ENCODE assay signal across 1 cellular context in genomic region chr6:26464416-26465131, GRCh38.
TF ChIP-seq lines count a peak whose summit lies in the region.

No MANE protein-coding gene starts in this region.

TF ChIP-seq in K562, 482 proteins besides CTCF, POLR2A, EP300 and RAD21 (continues in another document):
- TF ChIP-seq GABPB1 (CRISPR knock-in tag; IDR thresholded peaks at IDR 0.05) (no peak), E2F8 (IDR thresholded peaks at IDR 0.05; ENCODE audit: low read depth, partially characterized antibody) (no peak), MIER1 (IDR thresholded peaks at IDR 0.05; ENCODE audit: low read depth) (peak; percentile 94), PCBP1 (IDR thresholded peaks at IDR 0.05; ENCODE audit: low read depth, low read length, poor library complexity, severe bottlenecking) (no peak), PTBP1 (IDR thresholded peaks at IDR 0.05; ENCODE audit: low read depth, low read length) (peak; percentile 96), CREB1 (IDR thresholded peaks at IDR 0.05) (no peak), CREB1 (CRISPR knock-in tag; IDR thresholded peaks at IDR 0.05) (no peak), MAFF (IDR thresholded peaks at IDR 0.05; ENCODE audit: low read length) (no peak), SIX5 (IDR thresholded peaks at IDR 0.05; ENCODE audit: borderline replicate concordance in 1 of 2, insufficient read depth in 1 of 2, low read depth in 1 of 2, low read length in 2 of 2) (no peak), HOXB6 (CRISPR knock-in tag; IDR thresholded peaks at IDR 0.05; ENCODE audit: borderline replicate concordance) (no peak), NFE2L1 (tag; IDR thresholded peaks at IDR 0.05; ENCODE audit: borderline replicate concordance, low read depth) (no peak), CBX2 (IDR thresholded peaks at IDR 0.05; ENCODE audit: insufficient read depth, low read length, poor library complexity, severe bottlenecking) (no peak), ZNF707 (CRISPR knock-in tag; conservative IDR thresholded peaks at IDR 0.05) (no peak), BACH1 (tag; IDR thresholded peaks at IDR 0.05) (no peak), GATAD2B (IDR thresholded peaks at IDR 0.05; ENCODE audit: borderline replicate concordance) (no peak), CBFB (CRISPR knock-in tag; IDR thresholded peaks at IDR 0.05) (no peak), TFE3 (CRISPR knock-in tag; IDR thresholded peaks at IDR 0.05) (no peak), ZBTB49 (CRISPR knock-in tag; IDR thresholded peaks at IDR 0.05; ENCODE audit: borderline replicate concordance) (no peak), ELF2 (CRISPR knock-in tag; IDR thresholded peaks at IDR 0.05) (no peak), CGGBP1 (CRISPR knock-in tag; IDR thresholded peaks at IDR 0.05) (no peak), MAFK (IDR thresholded peaks at IDR 0.05; ENCODE audit: low read length) (0 out of 2 replicates have a peak, but pooled peaks have one; percentile 3), PURB (CRISPR knock-in tag; IDR thresholded peaks at IDR 0.05; ENCODE audit: low read depth) (no peak), SNRNP70 (optimal IDR thresholded peaks at IDR 0.05; ENCODE audit: low read depth, low read length) (no peak), RAD51 (IDR thresholded peaks at IDR 0.05; ENCODE audit: borderline replicate concordance, low read depth) (no peak), CREB3L1 (IDR thresholded peaks at IDR 0.05; ENCODE audit: borderline replicate concordance, low read depth) (no peak), SUPT5H (IDR thresholded peaks at IDR 0.05) (no peak), ZSCAN29 (IDR thresholded peaks at IDR 0.05) (no peak), RBM17 (IDR thresholded peaks at IDR 0.05; ENCODE audit: borderline replicate concordance, low read depth, low read length) (no peak), ZBTB5 (IDR thresholded peaks at IDR 0.05) (no peak), SNAPC5 (CRISPR knock-in tag; IDR thresholded peaks at IDR 0.05) (no peak), PHF8 (IDR thresholded peaks at IDR 0.05; ENCODE audit: borderline replicate concordance, low read length) (no peak), AFF1 (IDR thresholded peaks at IDR 0.05; ENCODE audit: low read depth in 1 of 2, partially characterized antibody in 2 of 2) (no peak), RBM25 (IDR thresholded peaks at IDR 0.05; ENCODE audit: low read depth, low read length, severe bottlenecking) (peak; percentile 41), C11orf30 (IDR thresholded peaks at IDR 0.05; ENCODE audit: low read depth) (peak; percentile 54), KLF13 (tag; IDR thresholded peaks at IDR 0.05; ENCODE audit: borderline replicate concordance, low read depth) (no peak), NCOA1 (IDR thresholded peaks at IDR 0.05; ENCODE audit: low read depth) (no peak), PCBP2 (IDR thresholded peaks at IDR 0.05; ENCODE audit: low read depth, low read length, poor library complexity, severe bottlenecking) (no peak), NCOA2 (IDR thresholded peaks at IDR 0.05; ENCODE audit: partially characterized antibody in 2 of 2) (no peak), POLR2B (IDR thresholded peaks at IDR 0.05; ENCODE audit: low read depth, partially characterized antibody) (no peak), ZNF609 (CRISPR knock-in tag; IDR thresholded peaks at IDR 0.05; ENCODE audit: borderline replicate concordance) (no peak), HDAC6 (IDR thresholded peaks at IDR 0.05; ENCODE audit: low read depth, low read length) (no peak), ZNF316 (IDR thresholded peaks at IDR 0.05) (peak; percentile 62), MCM7 (IDR thresholded peaks at IDR 0.05) (no peak), BCOR (IDR thresholded peaks at IDR 0.05) (no peak), ZNF121 (CRISPR knock-in tag; conservative IDR thresholded peaks at IDR 0.05) (no peak), RBM22 (IDR thresholded peaks at IDR 0.05; ENCODE audit: low read depth, low read length, poor library complexity, severe bottlenecking) (no peak)
